9 cellular contexts compared by ENCODE assay signal in the genomic region with DNA sequence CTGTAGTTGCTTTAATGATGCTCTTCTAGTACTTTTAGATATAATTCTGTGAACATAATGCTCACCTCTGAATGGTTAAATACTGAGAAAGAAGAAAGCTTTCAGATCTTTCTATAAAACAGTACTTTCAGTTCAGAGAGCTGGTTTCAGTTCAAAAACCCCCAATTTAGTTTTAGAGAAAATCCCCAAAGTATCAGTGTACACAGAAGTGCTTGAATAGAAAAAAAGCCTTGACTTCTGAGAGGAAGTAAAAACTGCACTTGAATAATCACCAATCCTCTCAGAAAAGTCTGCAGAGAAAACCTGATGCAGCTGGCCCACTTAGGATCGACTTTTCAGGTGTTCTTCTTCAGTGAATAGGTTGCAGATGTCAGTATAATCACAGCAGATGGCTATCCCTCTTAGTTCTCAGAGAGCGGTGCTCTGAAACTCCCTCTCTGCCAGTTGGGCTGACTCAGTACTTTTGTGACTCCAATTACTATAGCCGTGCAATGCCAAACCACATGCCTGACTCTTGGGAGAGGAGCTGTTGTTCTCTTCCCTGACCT.
A peak's percentile ranks its signal among the peaks of the same experiment; 100 is the strongest.
DNase-seq lines count a peak whose midpoint lies in the region; ATAC-seq lines count a peak whose summit lies in the region.
"Had no signal": no experiment of that assay in that cellular context is flagged by ENCODE, and none has a peak within 500 bp of the region (broad histone marks: within the 10 kb centered on the region; RNA-seq: fewer than 3 reads in every experiment).

No MANE protein-coding gene starts in this region.

- H3K27ac Mint-ChIP-seq in natural killer cell treated with Interleukin-12 subunit alpha and Interleukin-12 subunit beta and Interleukin-15 and Interleukin-18, amount 100 ng/mL, for 72 hours = no peak overlapping the region

- H2AFZ ChIP-seq in mesenchymal stem cell (ENCODE audit: low read depth, low read length) = no peak overlapping the region

- H3K9me3 ChIP-seq in mesenchymal stem cell (ENCODE audit: control insufficient read depth, low read length) = no peaks in the 10 kb centered on the region
- no peaks in the 10 kb centered on the region for H3K9me3 ChIP-seq in effector memory CD4-positive, alpha-beta T cell (ENCODE audit: control insufficient read depth, low read length)
- H3K9me3 ChIP-seq: tibial artery had no signal

- H2BK12ac ChIP-seq in mesenchymal stem cell (ENCODE audit: low read length in 2 of 2) = peak overlapping the region in 1 of 2 experiments; percentile 60

- H2BK5ac ChIP-seq in mesenchymal stem cell (ENCODE audit: low read depth, low read length, poor library complexity, severe bottlenecking) = no peak overlapping the region

- no peaks in the 10 kb centered on the region for H3K27me3 ChIP-seq in mesenchymal stem cell (ENCODE audit: control insufficient read depth in 1 of 2, insufficient read depth in 1 of 2, low read length in 2 of 2)
- H3K27me3 ChIP-seq in effector memory CD4-positive, alpha-beta T cell (replicated peaks; ENCODE audit: control insufficient read depth, insufficient read depth, low read length, poor library complexity, severe bottlenecking) = no peaks in the 10 kb centered on the region
- H3K27me3 ChIP-seq: tibial artery had no signal

- H2AK5ac ChIP-seq in mesenchymal stem cell (ENCODE audit: low read length, severe bottlenecking) = no peak overlapping the region

- no peak overlapping the region for H4K91ac ChIP-seq in mesenchymal stem cell (ENCODE audit: low read length)

- no peak overlapping the region for H3K4ac ChIP-seq in mesenchymal stem cell (ENCODE audit: low read depth in 1 of 2, low read length in 2 of 2)

- ATAC-seq in GM21528 (IDR thresholded peaks at IDR 0.05; ENCODE audit: low FRiP score, unreplicated experiment) = peak; percentile 99
- ATAC-seq in natural killer cell treated with Interleukin-12 subunit alpha and Interleukin-12 subunit beta and Interleukin-15 and Interleukin-18, amount 100 ng/mL, for 72 hours = no peak

- H3K14ac ChIP-seq in mesenchymal stem cell (ENCODE audit: low read length in 2 of 2) = no peak overlapping the region

- H3K79me1 ChIP-seq in mesenchymal stem cell (replicated peaks; ENCODE audit: low read length, poor library complexity, severe bottlenecking) = no peaks in the 10 kb centered on the region

- peak; percentile 54 for DNase-seq in GM03348 (ENCODE audit: low spot score)
- peak; percentile 82 for DNase-seq in HT1080 (ENCODE audit: low read depth)
- peak; percentile 63 for DNase-seq in SHP77 treated with DMSO at 0.1 percent for 48 hours (lab: John Stamatoyannopoulos, UW)
- peak; percentile 60 for DNase-seq in mesenchymal stem cell
- no peak for DNase-seq in effector memory CD4-positive, alpha-beta T cell
- no peak for DNase-seq in natural killer cell treated with Interleukin-12 subunit alpha and Interleukin-12 subunit beta and Interleukin-15 and Interleukin-18, amount 100 ng/mL, for 72 hours (ENCODE audit: low spot score)
- no peak for DNase-seq in activated CD4-positive, alpha-beta T cell treated with anti-CD3 and anti-CD28 coated beads for 4 hours

- WGBS in mesenchymal stem cell = 25% methylated on average over 3 of the region's 3 CpGs

- no peak overlapping the region for H2BK120ac ChIP-seq in mesenchymal stem cell (ENCODE audit: low read depth, low read length)

- no peaks in the 10 kb centered on the region for H3K36me3 ChIP-seq in mesenchymal stem cell (ENCODE audit: control insufficient read depth in 1 of 2, insufficient read depth in 2 of 2, low read depth in 1 of 2, low read length in 2 of 2)
- H3K36me3 ChIP-seq in effector memory CD4-positive, alpha-beta T cell (ENCODE audit: control insufficient read depth, insufficient read depth, low read length) = no peaks in the 10 kb centered on the region
- H3K36me3 ChIP-seq: tibial artery had no signal

- H3K9ac ChIP-seq in mesenchymal stem cell (ENCODE audit: low read length) = peak overlapping the region; percentile 80

- no peak overlapping the region for H2BK15ac ChIP-seq in mesenchymal stem cell (ENCODE audit: low read depth, poor library complexity, severe bottlenecking)

- H3K4me1 Mint-ChIP-seq in natural killer cell treated with Interleukin-12 subunit alpha and Interleukin-12 subunit beta and Interleukin-15 and Interleukin-18, amount 100 ng/mL, for 72 hours (ENCODE audit: low read depth in 2 of 2) = no peaks in the 10 kb centered on the region

- peaks cover 9% of the 10 kb centered on the region for H3K9me3 Mint-ChIP-seq in natural killer cell treated with Interleukin-12 subunit alpha and Interleukin-12 subunit beta and Interleukin-15 and Interleukin-18, amount 100 ng/mL, for 72 hours

- H3K27me3 Mint-ChIP-seq in natural killer cell treated with Interleukin-12 subunit alpha and Interleukin-12 subunit beta and Interleukin-15 and Interleukin-18, amount 100 ng/mL, for 72 hours = no peaks in the 10 kb centered on the region

- H3K4me3 ChIP-seq in mesenchymal stem cell (ENCODE audit: insufficient read depth in 1 of 2, low read depth in 1 of 2, low read length in 2 of 2) = peak overlapping the region in 1 of 2 experiments; percentile 35
- H3K4me3 ChIP-seq in effector memory CD4-positive, alpha-beta T cell (ENCODE audit: insufficient read depth, low read depth, low read length, poor library complexity, severe bottlenecking) = no peak overlapping the region
- H3K4me3 ChIP-seq: tibial artery had no signal

- peak overlapping the region; percentile 1 for H3K4me2 ChIP-seq in mesenchymal stem cell (ENCODE audit: low read length, poor library complexity, severe bottlenecking)

- H3K36me3 Mint-ChIP-seq in natural killer cell treated with Interleukin-12 subunit alpha and Interleukin-12 subunit beta and Interleukin-15 and Interleukin-18, amount 100 ng/mL, for 72 hours = no peaks in the 10 kb centered on the region

- H3K27ac ChIP-seq in mesenchymal stem cell (ENCODE audit: low read length, poor library complexity, severe bottlenecking) = no peak overlapping the region
- H3K27ac ChIP-seq in effector memory CD4-positive, alpha-beta T cell (ENCODE audit: insufficient read depth, low read length, poor library complexity, severe bottlenecking) = no peak overlapping the region
- H3K27ac ChIP-seq: tibial artery had no signal

- no peaks in the 10 kb centered on the region for H3K4me1 ChIP-seq in mesenchymal stem cell (ENCODE audit: control insufficient read depth, insufficient read depth, low read depth, low read length)
- H3K4me1 ChIP-seq in effector memory CD4-positive, alpha-beta T cell (ENCODE audit: control insufficient read depth, insufficient read depth, low read length, poor library complexity, severe bottlenecking) = no peaks in the 10 kb centered on the region
- H3K4me1 ChIP-seq: tibial artery had no signal

- peak overlapping the region in 1 of 2 experiments; percentile 22 for H3K18ac ChIP-seq in mesenchymal stem cell (ENCODE audit: low read depth in 1 of 2, low read length in 2 of 2)

- H3K23ac ChIP-seq in mesenchymal stem cell (ENCODE audit: low read length in 2 of 2) = no peak overlapping the region

- peak overlapping the region; percentile 90 for H4K8ac ChIP-seq in mesenchymal stem cell (ENCODE audit: low read length)

- no peak overlapping the region for H3K4me3 Mint-ChIP-seq in natural killer cell treated with Interleukin-12 subunit alpha and Interleukin-12 subunit beta and Interleukin-15 and Interleukin-18, amount 100 ng/mL, for 72 hours

Comparison
In these comparisons a context has a peak if more than half of its experiments do, and no peak if none do; other contexts are left out.
1. DNase-seq: peak in GM03348 (single experiment), HT1080 (single experiment), SHP77 treated with DMSO at 0.1 percent for 48 hours (single experiment) and mesenchymal stem cell (single experiment); none in effector memory CD4-positive, alpha-beta T cell (0 of 3), natural killer cell treated with Interleukin-12 subunit alpha and Interleukin-12 subunit beta and Interleukin-15 and Interleukin-18, amount 100 ng/mL, for 72 hours (single experiment) and activated CD4-positive, alpha-beta T cell treated with anti-CD3 and anti-CD28 coated beads for 4 hours (0 of 2).